ENCODE assay signal across 1 cellular context in the genomic region with DNA sequence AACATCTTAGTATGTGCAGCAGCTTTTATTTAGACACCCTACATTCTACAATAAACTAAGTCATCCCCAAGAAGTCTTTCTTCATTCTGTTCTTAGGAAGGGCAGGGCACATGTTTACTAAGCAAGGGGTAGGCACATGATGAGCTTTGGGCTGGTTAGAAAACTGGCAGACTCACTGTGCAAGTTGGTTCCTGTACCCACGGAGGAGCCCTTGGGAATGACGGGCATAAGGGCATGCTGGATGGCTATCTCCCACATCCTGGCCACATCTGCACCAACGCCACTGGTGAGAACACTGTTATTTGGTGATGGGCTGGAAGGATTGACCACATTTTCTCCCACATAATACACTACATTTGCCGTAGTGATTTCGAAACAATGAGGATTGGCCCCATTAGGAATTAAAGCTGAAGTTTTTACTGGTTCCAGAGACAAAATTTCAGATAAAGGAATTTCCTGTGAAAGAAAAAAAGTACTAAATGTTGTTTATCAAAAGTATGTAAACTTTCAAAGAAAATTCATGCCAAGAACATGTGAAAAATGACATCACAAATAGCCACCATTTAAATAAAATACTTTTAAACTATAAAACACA.
TF ChIP-seq lines count a peak whose summit lies in the region.

No MANE protein-coding gene starts in this region.

TF ChIP-seq in IMR-90, 13 proteins besides CTCF, POLR2A, EP300 and RAD21:
- TF ChIP-seq CEBPB (IDR thresholded peaks at IDR 0.05; ENCODE audit: low read depth, low read length): peak; percentile 35; the same call in 1 of the 2 replicates
- no peak for TF ChIP-seq RFX5 (IDR thresholded peaks at IDR 0.05; ENCODE audit: low read depth, low read length)
- no peak for TF ChIP-seq MAZ (IDR thresholded peaks at IDR 0.05; ENCODE audit: borderline replicate concordance, low read depth, low read length)
TF ChIP-seq in IMR-90: peak in this region for 1.
